In genomic region chrX:1476682-1477081, GRCh38 we compare ENCODE assay signal across 25 cellular contexts. TPM values are rescaled to one million over a fixed set of nuclear protein-coding genes. Genes with fewer than 3 reads are reported as not detected.
DNase-seq lines count a peak whose midpoint lies in the region; ATAC-seq and TF ChIP-seq lines count a peak whose summit lies in the region.
"Had no signal": no experiment of that assay in that cellular context is flagged by ENCODE, and none has a peak within 500 bp of the region (broad histone marks: within the 10 kb centered on the region; RNA-seq: fewer than 3 reads in every experiment).

No MANE protein-coding gene starts in this region.

- intact Hi-C loops in uterus (cut with DNase I; ENCODE audit: low total_unique reads): no loop called here

- no peak overlapping the region for H3K4me3 Mint-ChIP-seq in activated CD4-positive, alpha-beta T cell treated with anti-CD3 and anti-CD28 coated beads, Interleukin-2, amount 10 ng/mL, durations not matched to agents 7 days and 5 days
- peak overlapping the region in 1 of 2 donors; percentile 48 for H3K4me3 Mint-ChIP-seq in effector memory CD8-positive, alpha-beta T cell
- no peak overlapping the region for H3K4me3 Mint-ChIP-seq in osteocyte (ENCODE audit: unreplicated experiment)
- H3K4me3 Mint-ChIP-seq: activated naive CD8-positive, alpha-beta T cell; dendritic cell treated with granulocyte-macrophage colony-stimulating factor and Interleukin-4, amounts not matched to agents 40 ng/mL and 50 ng/mL, for 4 days had no signal

- no peaks in the 10 kb centered on the region for H3K27me3 ChIP-seq in uterus
- H3K27me3 ChIP-seq: hepatocyte, left lung, Peyer's patch had no signal

- H3K36me3 Mint-ChIP-seq in activated CD4-positive, alpha-beta T cell treated with anti-CD3 and anti-CD28 coated beads, Interleukin-2, amount 10 ng/mL, durations not matched to agents 7 days and 5 days (ENCODE audit: low read depth): peaks cover 84% of the 10 kb centered on the region
- H3K36me3 Mint-ChIP-seq in effector memory CD8-positive, alpha-beta T cell (ENCODE audit: insufficient read depth): peaks cover 66% of the 10 kb centered on the region
- no peaks in the 10 kb centered on the region for H3K36me3 Mint-ChIP-seq in osteocyte (ENCODE audit: unreplicated experiment)

- peaks cover 91% of the 10 kb centered on the region for H3K4me1 Mint-ChIP-seq in activated CD4-positive, alpha-beta T cell treated with anti-CD3 and anti-CD28 coated beads, Interleukin-2, amount 10 ng/mL, durations not matched to agents 7 days and 5 days
- H3K4me1 Mint-ChIP-seq in effector memory CD8-positive, alpha-beta T cell (ENCODE audit: low read depth in 2 of 2): peaks cover 78 to 87% of the 10 kb centered on the region in 2 donors
- H3K4me1 Mint-ChIP-seq in osteocyte (ENCODE audit: unreplicated experiment): peaks cover 2% of the 10 kb centered on the region

- no peak overlapping the region for H3K4me3 ChIP-seq in uterus
- H3K4me3 ChIP-seq: gastrocnemius medialis, HAP-1, hepatocyte, left lung, Peyer's patch had no signal

- DNase-seq in activated CD4-positive, alpha-beta T cell treated with anti-CD3 and anti-CD28 coated beads, Interleukin-2, amount 10 ng/mL, durations not matched to agents 7 days and 5 days: peak; percentile 4
- no peak for DNase-seq in activated CD4-positive, alpha-beta T cell treated with anti-CD3 and anti-CD28 coated beads, Interleukin-2, amount 50 U/mL, for 4 hours
- peak in 1 of 3 experiments; percentile 0 for DNase-seq in effector memory CD8-positive, alpha-beta T cell
- DNase-seq in osteocyte (ENCODE audit: extremely low spot score, unreplicated experiment): peak; percentile 66
- DNase-seq in uterus: no peak
- no peak for DNase-seq in activated naive CD4-positive, alpha-beta T cell (lab: John Stamatoyannopoulos, UW)
- DNase-seq: gastrocnemius medialis, GF-D8, left lung, mesenchymal stem cell, NCI-H1105, NCI-H2029 treated with DMSO at 0.1 percent for 48 hours, NCI-H526 treated with DMSO at 0.1 percent for 48 hours, occipital lobe, SIG-M5, T-helper 9 cell, WERI-Rb-1 had no signal

- no peaks in the 10 kb centered on the region for H3K9me3 ChIP-seq in uterus
- H3K9me3 ChIP-seq: gastrocnemius medialis, Peyer's patch had no signal

- H3K27me3 Mint-ChIP-seq in activated CD4-positive, alpha-beta T cell treated with anti-CD3 and anti-CD28 coated beads, Interleukin-2, amount 10 ng/mL, durations not matched to agents 7 days and 5 days: no peaks in the 10 kb centered on the region
- H3K27me3 Mint-ChIP-seq in effector memory CD8-positive, alpha-beta T cell: no peaks in the 10 kb centered on the region
- no peaks in the 10 kb centered on the region for H3K27me3 Mint-ChIP-seq in osteocyte (ENCODE audit: unreplicated experiment)
- H3K27me3 Mint-ChIP-seq: activated naive CD8-positive, alpha-beta T cell; dendritic cell treated with granulocyte-macrophage colony-stimulating factor and Interleukin-4, amounts not matched to agents 40 ng/mL and 50 ng/mL, for 4 days; stimulated activated naive CD8-positive, alpha-beta T cell treated with anti-CD3 and anti-CD28 coated beads, Interleukin-15, amount 100 ng/mL, for 72 hours had no signal

- peaks cover 21% of the 10 kb centered on the region for H3K9me3 Mint-ChIP-seq in activated CD4-positive, alpha-beta T cell treated with anti-CD3 and anti-CD28 coated beads, Interleukin-2, amount 10 ng/mL, durations not matched to agents 7 days and 5 days
- peaks cover 20 to 43% of the 10 kb centered on the region in 2 donors for H3K9me3 Mint-ChIP-seq in effector memory CD8-positive, alpha-beta T cell
- H3K9me3 Mint-ChIP-seq in osteocyte (ENCODE audit: unreplicated experiment): peaks cover 17% of the 10 kb centered on the region

- ATAC-seq in GM18505 (IDR thresholded peaks at IDR 0.05; ENCODE audit: unreplicated experiment) (no peak), HG03378 (IDR thresholded peaks at IDR 0.05; ENCODE audit: unreplicated experiment) (no peak)
- ATAC-seq in effector memory CD8-positive, alpha-beta T cell (replicated peaks): no peak
- ATAC-seq: gastrocnemius medialis; left lung; stimulated activated naive CD8-positive, alpha-beta T cell treated with anti-CD3 and anti-CD28 coated beads, Interleukin-15, amount 100 ng/mL, for 72 hours had no signal

- POLR2A ChIA-PET in activated CD4-positive, alpha-beta T cell treated with anti-CD3 and anti-CD28 coated beads, Interleukin-2, amount 10 ng/mL, durations not matched to agents 7 days and 5 days (lab: Charles Lee): no interaction called here

- H3K4me1 ChIP-seq in uterus: no peaks in the 10 kb centered on the region
- H3K4me1 ChIP-seq: gastrocnemius medialis had no signal

- no peak overlapping the region for H3K27ac ChIP-seq in uterus
- H3K27ac ChIP-seq: gastrocnemius medialis, hepatocyte, left lung, Peyer's patch, WERI-Rb-1 had no signal

- no peaks in the 10 kb centered on the region for H3K36me3 ChIP-seq in uterus
- H3K36me3 ChIP-seq: gastrocnemius medialis, HAP-1, left lung, Peyer's patch, WERI-Rb-1 had no signal

- CTCF ChIA-PET in activated CD4-positive, alpha-beta T cell treated with anti-CD3 and anti-CD28 coated beads, Interleukin-2, amount 10 ng/mL, durations not matched to agents 7 days and 5 days (lab: Charles Lee): no interaction called here

- peak; percentile 23 for TF ChIP-seq POLR2A in GM18505 (IDR thresholded peaks at IDR 0.05; ENCODE audit: borderline replicate concordance, extremely low read depth, insufficient read depth, insufficient read length)
- no peak for TF ChIP-seq POLR2A in uterus (IDR thresholded peaks at IDR 0.05)

- peak overlapping the region; percentile 31 for H3K27ac Mint-ChIP-seq in activated CD4-positive, alpha-beta T cell treated with anti-CD3 and anti-CD28 coated beads, Interleukin-2, amount 10 ng/mL, durations not matched to agents 7 days and 5 days
- H3K27ac Mint-ChIP-seq in effector memory CD8-positive, alpha-beta T cell: peak overlapping the region; percentile 96 to 98
- no peak overlapping the region for H3K27ac Mint-ChIP-seq in osteocyte (ENCODE audit: unreplicated experiment)
- H3K27ac Mint-ChIP-seq: dendritic cell treated with granulocyte-macrophage colony-stimulating factor and Interleukin-4, amounts not matched to agents 40 ng/mL and 50 ng/mL, for 4 days; stimulated activated naive CD8-positive, alpha-beta T cell treated with anti-CD3 and anti-CD28 coated beads, Interleukin-15, amount 100 ng/mL, for 72 hours had no signal

- TF ChIP-seq CTCF in osteocyte (IDR thresholded peaks at IDR 0.05) (no peak), uterus (IDR thresholded peaks at IDR 0.05) (no peak)

RNA-seq across cellular contexts. Expression of gene ASMTL, which starts 24.0 kb away (rescaled TPM):
- total RNA-seq in activated CD4-positive, alpha-beta T cell treated with anti-CD3 and anti-CD28 coated beads, Interleukin-2, amount 10 ng/mL, durations not matched to agents 7 days and 5 days: 10 to 100 TPM; 30.7 to 33.9 TPM
- total RNA-seq in osteocyte (33.3 and 35.9 TPM in 2 replicates), uterus (10 to 100 TPM in 2 of 4 donors, 1 to 10 TPM in 2; 6.4 to 43.5 (median 11.1) TPM)

Comparison
In these comparisons a context has a peak if more than half of its experiments do, and no peak if none do; other contexts are left out.
1. DNase-seq: peak in activated CD4-positive, alpha-beta T cell treated with anti-CD3 and anti-CD28 coated beads, Interleukin-2, amount 10 ng/mL, durations not matched to agents 7 days and 5 days (single experiment) and osteocyte (single experiment); none in activated CD4-positive, alpha-beta T cell treated with anti-CD3 and anti-CD28 coated beads, Interleukin-2, amount 50 U/mL, for 4 hours (0 of 2), uterus (0 of 2) and activated naive CD4-positive, alpha-beta T cell (0 of 4).